In the genomic region with DNA sequence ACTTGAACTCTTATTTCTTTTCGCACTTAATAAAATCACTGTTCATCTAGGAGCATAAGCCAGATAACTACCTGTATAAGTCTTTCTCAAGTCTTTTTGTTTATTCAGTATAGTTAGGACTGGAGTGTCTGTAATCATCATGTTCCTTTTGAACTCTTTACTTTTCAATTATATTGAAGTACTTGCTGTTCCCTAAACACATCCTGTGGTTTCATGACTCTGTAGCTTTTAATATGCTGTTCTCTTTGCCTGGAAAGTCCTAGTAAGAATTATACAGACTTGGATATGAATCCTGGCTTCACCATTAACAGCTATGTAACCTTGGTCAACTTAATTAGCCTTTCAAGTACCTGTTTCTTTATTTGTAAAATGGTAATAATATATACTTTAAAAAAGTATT, we compare ENCODE assay signal across 23 cellular contexts.
"Had no signal": no experiment of that assay in that cellular context is flagged by ENCODE, and none has a peak within 500 bp of the region (broad histone marks: within the 10 kb centered on the region; RNA-seq: fewer than 3 reads in every experiment).

No MANE protein-coding gene starts in this region.

- H3K36me3 Mint-ChIP-seq: natural killer cell had no signal

- DNase-seq: activated CD4-positive, alpha-beta T cell treated with anti-CD3 and anti-CD28 coated beads for 48 hours; activated CD4-positive, alpha-beta T cell treated with anti-CD3 and anti-CD28 coated beads, Interleukin-2, amount 50 U/mL, for 48 hours; activated CD8-positive, alpha-beta memory T cell treated with anti-CD3 and anti-CD28 coated beads for 24 hours; activated effector memory CD4-positive, alpha-beta T cell treated with Interleukin-2 at 50 U/mL for 16 hours; activated naive CD4-positive, alpha-beta T cell treated with Interleukin-2 at 50 U/mL for 16 hours; activated naive CD8-positive, alpha-beta T cell treated with anti-CD3 and anti-CD28 coated beads, Interleukin-2, amount 10 ng/mL, durations not matched to agents 7 days and 5 days; caudate nucleus; endodermal cell; foreskin keratinocyte; heart right ventricle; left ventricle myocardium inferior; mesendoderm; natural killer cell; posterior cingulate gyrus; right lobe of liver; stimulated activated CD4-positive, alpha-beta T cell treated with anti-CD3 and anti-CD28 coated beads, Interleukin-12 subunit alpha, Interleukin-12 subunit beta, amount 100 ng/mL, for 4 hours; stimulated activated CD4-positive, alpha-beta T cell treated with anti-CD3 and anti-CD28 coated beads, Interleukin-4, amount 100 ng/mL, for 1 hour; stimulated activated naive CD8-positive, alpha-beta T cell treated with anti-CD3 and anti-CD28 coated beads, Interleukin-15, Interleukin-2, amounts not matched to agents 100 U/mL and 50 U/mL, for 24 hours; testis; transverse colon; WERI-Rb-1 had no signal

- H3K4me1 Mint-ChIP-seq: activated naive CD8-positive, alpha-beta T cell treated with anti-CD3 and anti-CD28 coated beads, Interleukin-2, amount 10 ng/mL, durations not matched to agents 7 days and 5 days; endodermal cell had no signal

- H3K27ac ChIP-seq: foreskin keratinocyte, heart right ventricle, left ventricle myocardium inferior, right lobe of liver, skin epidermis, testis, transverse colon, WERI-Rb-1 had no signal

- H3K27ac Mint-ChIP-seq: activated naive CD8-positive, alpha-beta T cell treated with anti-CD3 and anti-CD28 coated beads, Interleukin-2, amount 10 ng/mL, durations not matched to agents 7 days and 5 days; endodermal cell; natural killer cell had no signal

- H3K27me3 Mint-ChIP-seq: activated naive CD8-positive, alpha-beta T cell treated with anti-CD3 and anti-CD28 coated beads, Interleukin-2, amount 10 ng/mL, durations not matched to agents 7 days and 5 days had no signal

- FAIRE-seq: astrocyte had no signal

- H3K4me3 Mint-ChIP-seq: activated naive CD8-positive, alpha-beta T cell treated with anti-CD3 and anti-CD28 coated beads, Interleukin-2, amount 10 ng/mL, durations not matched to agents 7 days and 5 days; endodermal cell; natural killer cell had no signal
